24 cellular contexts compared by ENCODE assay signal in the genomic region with DNA sequence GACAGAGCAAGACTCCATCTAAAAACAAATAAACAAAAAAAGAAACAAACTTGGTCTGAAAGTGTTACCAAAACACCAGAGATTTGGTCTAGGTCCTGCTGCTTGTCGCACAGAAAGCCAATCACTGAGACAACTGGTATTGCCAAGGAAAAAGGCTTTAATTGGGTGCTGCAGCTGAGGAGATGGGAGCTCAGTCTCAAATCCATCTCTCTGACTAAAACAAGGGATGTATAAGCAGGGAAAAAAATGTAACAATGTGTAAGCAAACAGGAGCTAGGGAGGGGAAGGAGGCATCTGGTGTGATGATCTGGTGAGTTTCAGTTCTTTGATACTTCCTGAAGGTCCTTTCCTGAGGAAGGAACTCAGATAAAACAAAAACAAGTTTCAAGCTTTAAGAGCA.
"Had no signal": no experiment of that assay in that cellular context is flagged by ENCODE, and none has a peak within 500 bp of the region (broad histone marks: within the 10 kb centered on the region; RNA-seq: fewer than 3 reads in every experiment).

No MANE protein-coding gene starts in this region.

- FAIRE-seq: islet of Langerhans, kidney had no signal

- H3K4me1 ChIP-seq: left lung, lower lobe of right lung, right atrium auricular region, transverse colon, upper lobe of left lung, vagina had no signal

- H3K4me3 Mint-ChIP-seq: stimulated activated naive B cell treated with anti-CD40 and anti-IgM and Interleukin-4, amounts not matched to agents 10 μg/mL and 1 μg/mL and 100 μg/mL, for 72 hours had no signal

- H3K27ac Mint-ChIP-seq: progenitor cell of endocrine pancreas; stimulated activated naive B cell treated with anti-CD40 and anti-IgM and Interleukin-4, amounts not matched to agents 10 μg/mL and 1 μg/mL and 100 μg/mL, for 72 hours; stimulated activated naive CD8-positive, alpha-beta T cell treated with anti-CD3 and anti-CD28 coated beads, Interleukin-15, amount 100 ng/mL, for 72 hours had no signal

- H3K27ac ChIP-seq: left lung, lower lobe of right lung, ovary, right atrium auricular region, skin epidermis, transverse colon, upper lobe of left lung, vagina had no signal

- H3K27me3 ChIP-seq: left lung, ovary, right atrium auricular region, transverse colon, upper lobe of left lung, vagina had no signal

- DNase-seq: hippocampal formation; kidney; left colon; left lung; lower lobe of right lung; mammary epithelial cell; mesenchymal stem cell; naive thymus-derived CD8-positive, alpha-beta T cell; ovary; stimulated activated CD4-positive, alpha-beta T cell treated with anti-CD3 and anti-CD28 coated beads, Interleukin-12 subunit alpha, Interleukin-12 subunit beta, amount 100 ng/mL, for 4 hours; stimulated activated CD4-positive, alpha-beta T cell treated with anti-CD3 and anti-CD28 coated beads, Interleukin-15, amount 100 ng/mL, for 24 hours; stimulated activated CD4-positive, alpha-beta T cell treated with anti-CD3 and anti-CD28 coated beads, Interleukin-2, amount 100 ng/mL, for 24 hours; stimulated activated CD4-positive, alpha-beta T cell treated with anti-CD3 and anti-CD28 coated beads, Interleukin-4, amount 100 ng/mL, for 1 hour; stimulated activated naive B cell treated with anti-CD40 and anti-IgM and Interleukin-4, amounts not matched to agents 10 μg/mL and 1 μg/mL and 100 μg/mL, for 72 hours; stimulated activated naive CD8-positive, alpha-beta T cell treated with anti-CD3 and anti-CD28 coated beads, Interleukin-15, amount 100 ng/mL, for 72 hours; substantia nigra; transverse colon; upper lobe of left lung had no signal

- H3K4me3 ChIP-seq: left lung, lower lobe of right lung, ovary, right atrium auricular region, skin epidermis, transverse colon, upper lobe of left lung, vagina had no signal

- H3K27me3 Mint-ChIP-seq: naive thymus-derived CD8-positive, alpha-beta T cell; stimulated activated naive B cell treated with anti-CD40 and anti-IgM and Interleukin-4, amounts not matched to agents 10 μg/mL and 1 μg/mL and 100 μg/mL, for 72 hours; stimulated activated naive CD8-positive, alpha-beta T cell treated with anti-CD3 and anti-CD28 coated beads, Interleukin-15, amount 100 ng/mL, for 72 hours had no signal

- H3K36me3 ChIP-seq: left lung, lower lobe of right lung, ovary, right atrium auricular region, transverse colon, upper lobe of left lung, vagina had no signal

- ATAC-seq: left colon; left lung; lower lobe of right lung; naive thymus-derived CD8-positive, alpha-beta T cell; sciatic nerve; stimulated activated naive B cell treated with anti-CD40 and anti-IgM and Interleukin-4, amounts not matched to agents 10 μg/mL and 1 μg/mL and 100 μg/mL, for 72 hours; stimulated activated naive CD8-positive, alpha-beta T cell treated with anti-CD3 and anti-CD28 coated beads, Interleukin-15, amount 100 ng/mL, for 72 hours had no signal

- H3K9me3 ChIP-seq: lower lobe of right lung, ovary, right atrium auricular region, upper lobe of left lung, vagina had no signal
